In genomic region chr1:117642963-117643362, GRCh38 we compare ENCODE assay signal across 1 cellular context.
TF ChIP-seq lines count a peak whose summit lies in the region.

No MANE protein-coding gene starts in this region.

TF ChIP-seq in K562, 482 proteins besides CTCF, POLR2A, EP300 and RAD21 (continued from another document):
- TF ChIP-seq RREB1 (CRISPR knock-in tag; IDR thresholded peaks at IDR 0.05) (no peak), STAT5A (IDR thresholded peaks at IDR 0.05; ENCODE audit: borderline replicate concordance, low read length) (peak; percentile 31; the same call in 1 of the 2 replicates), SP2 (IDR thresholded peaks at IDR 0.05; ENCODE audit: extremely low read depth, low read depth, low read length, poor library complexity, severe bottlenecking) (no peak), SNIP1 (IDR thresholded peaks at IDR 0.05; ENCODE audit: low read depth) (no peak), SMARCA4 (IDR thresholded peaks at IDR 0.05) (peak; percentile 59; the same call in 1 of the 2 replicates), TCF3 (CRISPR knock-in tag; IDR thresholded peaks at IDR 0.05) (peak; percentile 68), RBM25 (IDR thresholded peaks at IDR 0.05; ENCODE audit: low read depth, low read length, severe bottlenecking) (no peak), SMARCE1 (IDR thresholded peaks at IDR 0.05) (peak; percentile 77), MITF (IDR thresholded peaks at IDR 0.05) (no peak), MLLT1 (IDR thresholded peaks at IDR 0.05) (peak in 1 of 2 experiments; percentile 42; a peak in 1 of 4 replicates), CGGBP1 (CRISPR knock-in tag; IDR thresholded peaks at IDR 0.05) (no peak), ETS2 (tag; IDR thresholded peaks at IDR 0.05; ENCODE audit: borderline replicate concordance, poor library complexity, severe bottlenecking) (no peak), RBM14 (IDR thresholded peaks at IDR 0.05; ENCODE audit: borderline replicate concordance, insufficient read depth, low read depth, low read length) (no peak), RAD51 (IDR thresholded peaks at IDR 0.05; ENCODE audit: borderline replicate concordance, low read depth) (no peak), ZFP1 (CRISPR knock-in tag; IDR thresholded peaks at IDR 0.05) (no peak), SOX6 (IDR thresholded peaks at IDR 0.05) (no peak; the same call in 1 of the 2 replicates), ZBTB9 (CRISPR knock-in tag; IDR thresholded peaks at IDR 0.05) (no peak), DPF2 (IDR thresholded peaks at IDR 0.05) (peak; percentile 75), ELF4 (CRISPR knock-in tag; IDR thresholded peaks at IDR 0.05) (no peak), HMBOX1 (IDR thresholded peaks at IDR 0.05) (peak; percentile 42; the same call in 1 of the 2 replicates), NBN (IDR thresholded peaks at IDR 0.05; ENCODE audit: low read depth) (no peak), EGR1 (conservative IDR thresholded peaks at IDR 0.05) (peak; percentile 97), HES1 (IDR thresholded peaks at IDR 0.05; ENCODE audit: low read depth) (peak; percentile 50; the same call in 1 of the 2 replicates), HNRNPH1 (optimal IDR thresholded peaks at IDR 0.05; ENCODE audit: low read depth, low read length) (no peak), PML (IDR thresholded peaks at IDR 0.05; ENCODE audit: low read length) (peak; percentile 54; the same call in 1 of the 2 replicates), SUPT5H (IDR thresholded peaks at IDR 0.05) (no peak), ID3 (CRISPR knock-in tag; IDR thresholded peaks at IDR 0.05) (no peak), ID3 (tag; IDR thresholded peaks at IDR 0.05) (no peak), TAL1 (IDR thresholded peaks at IDR 0.05) (peak; percentile 71), ZFP30 (CRISPR knock-in tag; IDR thresholded peaks at IDR 0.05; ENCODE audit: borderline replicate concordance) (no peak), MEIS2 (IDR thresholded peaks at IDR 0.05; ENCODE audit: partially characterized antibody) (no peak), ARID1B (IDR thresholded peaks at IDR 0.05) (peak; percentile 81), NCOA2 (IDR thresholded peaks at IDR 0.05; ENCODE audit: partially characterized antibody in 2 of 2) (peak in 1 of 2 experiments; percentile 22), KDM1A (IDR thresholded peaks at IDR 0.05) (peak; percentile 95), HIVEP1 (CRISPR knock-in tag; IDR thresholded peaks at IDR 0.05) (no peak), ESRRA (IDR thresholded peaks at IDR 0.05; ENCODE audit: borderline replicate concordance, low read depth) (peak; percentile 68; the same call in 1 of the 2 replicates), RBFOX2 (IDR thresholded peaks at IDR 0.05; ENCODE audit: low read depth, low read length) (no peak), HDAC2 (IDR thresholded peaks at IDR 0.05) (peak; percentile 45; the same call in 1 of the 2 replicates), ZEB2 (IDR thresholded peaks at IDR 0.05) (0 out of 2 replicates have a peak, but pooled peaks have one; percentile 13), ZNF511 (CRISPR knock-in tag; IDR thresholded peaks at IDR 0.05) (no peak), MTA2 (IDR thresholded peaks at IDR 0.05; ENCODE audit: low read depth) (peak; percentile 33; the same call in 1 of the 2 replicates), RCOR1 (IDR thresholded peaks at IDR 0.05; ENCODE audit: borderline replicate concordance in 1 of 2, low read depth in 2 of 2, low read length in 2 of 2) (peak; percentile 69 to 94), NCOR1 (IDR thresholded peaks at IDR 0.05) (peak; percentile 45), CBFA2T3 (IDR thresholded peaks at IDR 0.05) (peak; percentile 84), HDAC1 (IDR thresholded peaks at IDR 0.05) (peak in 1 of 2 experiments; percentile 78; a peak in 2 of 4 replicates), NUFIP1 (IDR thresholded peaks at IDR 0.05; ENCODE audit: partially characterized antibody) (no peak), ZNF57 (CRISPR knock-in tag; IDR thresholded peaks at IDR 0.05) (no peak)
